18 cellular contexts compared by ENCODE assay signal in the genomic region with DNA sequence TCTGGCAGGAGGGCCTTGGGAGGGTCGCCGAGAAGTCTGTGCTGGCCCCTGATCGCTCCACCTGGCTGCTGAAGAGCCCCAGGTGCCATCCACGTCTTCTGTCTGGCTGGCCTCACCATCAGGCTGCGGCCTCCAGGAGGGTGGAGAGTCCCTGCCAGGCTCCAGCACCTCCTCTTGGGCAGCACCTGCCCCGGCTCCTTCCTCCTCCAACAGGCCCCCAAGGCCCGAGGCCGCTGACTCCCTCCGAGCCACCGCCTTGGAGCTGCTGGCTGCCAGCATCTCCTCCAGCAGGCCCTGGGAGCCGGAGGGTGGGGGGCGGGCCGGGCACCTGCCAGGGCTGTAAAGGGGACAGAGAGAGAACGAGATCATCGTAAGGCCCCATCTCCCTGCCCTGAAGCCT. TPM values are rescaled to one million over a fixed set of nuclear protein-coding genes. Genes with fewer than 3 reads are reported as not detected.
DNase-seq lines count a peak whose midpoint lies in the region; TF ChIP-seq lines count a peak whose summit lies in the region.
"Had no signal": no experiment of that assay in that cellular context is flagged by ENCODE, and none has a peak within 500 bp of the region (broad histone marks: within the 10 kb centered on the region; RNA-seq: fewer than 3 reads in every experiment).

No MANE protein-coding gene starts in this region.

- H3K27me3 ChIP-seq in mammary epithelial cell (ENCODE audit: insufficient read depth, low read length), result no peaks in the 10 kb centered on the region
- no peaks in the 10 kb centered on the region for H3K27me3 ChIP-seq in osteoblast (ENCODE audit: insufficient read depth, low read length)
- H3K27me3 ChIP-seq: BE2C had no signal

- dilution Hi-C loops in mammary epithelial cell (cut with HindIII; ENCODE audit: low sequenced_read_pairs), result loop anchor here (5.0 kb wide), 1 partner anchor 80 kb away; a partner anchor contains a TSS

- H3K4me3 ChIP-seq in mammary epithelial cell (replicated peaks in 1 of 3; ENCODE audit: insufficient read depth in 1 of 3, low read depth in 2 of 3, low read length in 3 of 3), result no peak overlapping the region
- no peak overlapping the region for H3K4me3 ChIP-seq in osteoblast (ENCODE audit: insufficient read depth, low read length)
- H3K4me3 ChIP-seq: A549 had no signal

- TF ChIP-seq CTCF in GM13977 (IDR thresholded peaks at IDR 0.05; ENCODE audit: extremely low read depth, insufficient read depth, missing control alignments) (no peak), mammary epithelial cell (conservative IDR thresholded peaks at IDR 0.05 in 1 of 2, IDR thresholded peaks at IDR 0.05 in 1 of 2; ENCODE audit: extremely low read depth in 1 of 2, insufficient read depth in 1 of 2, low read depth in 1 of 2, low read length in 2 of 2) (no peak), osteoblast (IDR thresholded peaks at IDR 0.05; ENCODE audit: extremely low read depth, low read depth, low read length) (no peak)

- H3K36me3 ChIP-seq in mammary epithelial cell (ENCODE audit: insufficient read depth, low read length), result peaks cover 47% of the 10 kb centered on the region
- peaks cover 71% of the 10 kb centered on the region for H3K36me3 ChIP-seq in osteoblast (ENCODE audit: insufficient read depth, low read length)

- intact Hi-C loops in mammary epithelial cell (cut with micrococcal nuclease), result no loop called here

- H3K27ac ChIP-seq in mammary epithelial cell (ENCODE audit: insufficient read depth, low read depth, low read length) (no peak overlapping the region), osteoblast (ENCODE audit: low read depth, low read length) (no peak overlapping the region)
- H3K27ac ChIP-seq: A549, C4-2B had no signal

- DNase-seq in 8988T (peak; percentile 9), GM13977 (ENCODE audit: low spot score) (peak; percentile 6), mammary epithelial cell (no peak), osteoblast (ENCODE audit: insufficient read length, low spot score, missing footprints) (peak; percentile 26), foreskin melanocyte (no peak), DMS 273 (lab: John Stamatoyannopoulos, UW; ENCODE audit: unreplicated experiment) (no peak), medulla oblongata (ENCODE audit: extremely low spot score) (no peak)
- DNase-seq: BE2C; CD4-positive, alpha-beta memory T cell; DMS153; DND-41; GDM1 had no signal

- H2AFZ ChIP-seq in mammary epithelial cell (ENCODE audit: low read depth, low read length) (no peak overlapping the region), osteoblast (ENCODE audit: low read length) (no peak overlapping the region)

- WGBS in mammary epithelial cell (ENCODE audit: low coverage, missing lambda C conversion rate), result 73% methylated on average over 12 of the region's 15 CpGs

- peaks cover 39% of the 10 kb centered on the region for H3K4me1 ChIP-seq in mammary epithelial cell (ENCODE audit: insufficient read depth, low read length)
- H3K4me1 ChIP-seq in osteoblast (ENCODE audit: insufficient read depth, low read length), result peaks cover 14% of the 10 kb centered on the region
- H3K4me1 ChIP-seq: BE2C had no signal

- BruUV-seq in mammary epithelial cell (replicated peaks; lab: Mats Ljungman, UMichigan), result TSS peak; percentile 27

- H3K9ac ChIP-seq in mammary epithelial cell (ENCODE audit: insufficient read depth, low read length), result no peak overlapping the region

- H4K20me1 ChIP-seq in mammary epithelial cell (ENCODE audit: insufficient read depth, low read length), result no peaks in the 10 kb centered on the region
- peaks cover 36% of the 10 kb centered on the region for H4K20me1 ChIP-seq in osteoblast (ENCODE audit: insufficient read depth, low read length)

- H3K79me2 ChIP-seq in mammary epithelial cell (ENCODE audit: insufficient read depth, low read length) (peaks cover 66% of the 10 kb centered on the region), osteoblast (ENCODE audit: insufficient read depth, low read length) (peaks cover 39% of the 10 kb centered on the region)

- H3K4me2 ChIP-seq in mammary epithelial cell (ENCODE audit: insufficient read depth, low read depth, low read length) (no peak overlapping the region), osteoblast (ENCODE audit: insufficient read depth, low read length) (no peak overlapping the region)
- H3K4me2 ChIP-seq: A549 had no signal

- H3K9me3 ChIP-seq in mammary epithelial cell (replicated peaks; ENCODE audit: insufficient read depth, low read length), result peaks cover 3% of the 10 kb centered on the region
- H3K9me3 ChIP-seq in osteoblast (ENCODE audit: low read depth, low read length), result no peaks in the 10 kb centered on the region
- H3K9me3 ChIP-seq: BE2C had no signal

- in situ Hi-C loops in GM13977 (cut with MboI; ENCODE audit: low pct_unique_long_range_greater_than_20kb, low sequenced_read_pairs, unreplicated experiment) (no loop called here), mammary epithelial cell (cut with MboI; ENCODE audit: low sequenced_read_pairs in 2 of 2) (no loop called here)

- CTCF ChIA-PET in mammary epithelial cell (lab: Charles Lee; ENCODE audit: low non-redundant PET), result no interaction called here

RNA-seq across cellular contexts. Expression of a gene that starts 22.3 kb away (rescaled TPM):
- 100 to 1,000 TPM; 195 to 208 TPM for total RNA-seq in mammary epithelial cell
- 84.3 TPM for polyA plus RNA-seq in mammary epithelial cell
- polyA minus RNA-seq in mammary epithelial cell, result 309 TPM
- 71.6 and 74.6 TPM in 2 replicates for total RNA-seq in osteoblast

RNA-seq across cellular contexts. Expression of a gene that starts 33.2 kb away (rescaled TPM):
- total RNA-seq in mammary epithelial cell (100 to 1,000 TPM in 1 of 2 donors, 10 to 100 TPM in 1; 53.0 to 127 TPM), osteoblast (55.4 and 58.0 TPM in 2 replicates)
- polyA plus RNA-seq in mammary epithelial cell, result 160 TPM
- 291 TPM for polyA minus RNA-seq in mammary epithelial cell

RNA-seq across cellular contexts. Expression of a gene that starts 35.7 kb away (rescaled TPM):
- not detected for total RNA-seq in mammary epithelial cell
- not detected for polyA plus RNA-seq in mammary epithelial cell
- not detected for polyA minus RNA-seq in mammary epithelial cell
- total RNA-seq in osteoblast, result not detected in 2 replicates
- total RNA-seq: CD4-positive, alpha-beta memory T cell; H4; HT-29 had no signal
- polyA plus RNA-seq: AG04450; CD4-positive, alpha-beta memory T cell; IgD-negative memory B cell had no signal

Comparison
In these comparisons a context has a peak if more than half of its experiments do, and no peak if none do; other contexts are left out.
1. DNase-seq: peak in 8988T (single experiment), GM13977 (single experiment) and osteoblast (single experiment); none in mammary epithelial cell (single experiment), foreskin melanocyte (single experiment), DMS 273 (single experiment) and medulla oblongata (single experiment).